1 cellular context compared by ENCODE assay signal in genomic region chr3:57029383-57029782, GRCh38.
TF ChIP-seq lines count a peak whose summit lies in the region.

No MANE protein-coding gene starts in this region.

TF ChIP-seq in HepG2, 621 proteins besides CTCF, POLR2A, EP300 and RAD21 (continued from another document):
- TF ChIP-seq TRIM22 (IDR thresholded peaks at IDR 0.05) (no peak), FOSL1 (CRISPR knock-in tag; IDR thresholded peaks at IDR 0.05; ENCODE audit: borderline replicate concordance) (no peak), ZBTB7A (CRISPR knock-in tag; IDR thresholded peaks at IDR 0.05) (no peak), SNAPC2 (CRISPR knock-in tag; IDR thresholded peaks at IDR 0.05) (no peak), SMYD3 (CRISPR knock-in tag; IDR thresholded peaks at IDR 0.05) (no peak), SAFB2 (CRISPR knock-in tag; IDR thresholded peaks at IDR 0.05; ENCODE audit: borderline replicate concordance, low read depth) (no peak), CSRNP1 (CRISPR knock-in tag; IDR thresholded peaks at IDR 0.05) (no peak), ZNF230 (CRISPR knock-in tag; IDR thresholded peaks at IDR 0.05) (no peak), MTF2 (CRISPR knock-in tag; IDR thresholded peaks at IDR 0.05; ENCODE audit: borderline replicate concordance) (no peak), ZNF331 (CRISPR knock-in tag; IDR thresholded peaks at IDR 0.05) (no peak), CCDC6 (CRISPR knock-in tag; IDR thresholded peaks at IDR 0.05) (no peak), ZNF607 (CRISPR knock-in tag; IDR thresholded peaks at IDR 0.05; ENCODE audit: borderline replicate concordance) (no peak), ZNF777 (CRISPR knock-in tag; IDR thresholded peaks at IDR 0.05) (no peak), AGO1 (IDR thresholded peaks at IDR 0.05; ENCODE audit: low read depth, low read length, poor library complexity, severe bottlenecking) (no peak), ZBTB20 (CRISPR knock-in tag; IDR thresholded peaks at IDR 0.05; ENCODE audit: borderline replicate concordance, low read depth) (no peak), CBFB (CRISPR knock-in tag; IDR thresholded peaks at IDR 0.05) (no peak)
- TF ChIP-seq, protein P1, sequence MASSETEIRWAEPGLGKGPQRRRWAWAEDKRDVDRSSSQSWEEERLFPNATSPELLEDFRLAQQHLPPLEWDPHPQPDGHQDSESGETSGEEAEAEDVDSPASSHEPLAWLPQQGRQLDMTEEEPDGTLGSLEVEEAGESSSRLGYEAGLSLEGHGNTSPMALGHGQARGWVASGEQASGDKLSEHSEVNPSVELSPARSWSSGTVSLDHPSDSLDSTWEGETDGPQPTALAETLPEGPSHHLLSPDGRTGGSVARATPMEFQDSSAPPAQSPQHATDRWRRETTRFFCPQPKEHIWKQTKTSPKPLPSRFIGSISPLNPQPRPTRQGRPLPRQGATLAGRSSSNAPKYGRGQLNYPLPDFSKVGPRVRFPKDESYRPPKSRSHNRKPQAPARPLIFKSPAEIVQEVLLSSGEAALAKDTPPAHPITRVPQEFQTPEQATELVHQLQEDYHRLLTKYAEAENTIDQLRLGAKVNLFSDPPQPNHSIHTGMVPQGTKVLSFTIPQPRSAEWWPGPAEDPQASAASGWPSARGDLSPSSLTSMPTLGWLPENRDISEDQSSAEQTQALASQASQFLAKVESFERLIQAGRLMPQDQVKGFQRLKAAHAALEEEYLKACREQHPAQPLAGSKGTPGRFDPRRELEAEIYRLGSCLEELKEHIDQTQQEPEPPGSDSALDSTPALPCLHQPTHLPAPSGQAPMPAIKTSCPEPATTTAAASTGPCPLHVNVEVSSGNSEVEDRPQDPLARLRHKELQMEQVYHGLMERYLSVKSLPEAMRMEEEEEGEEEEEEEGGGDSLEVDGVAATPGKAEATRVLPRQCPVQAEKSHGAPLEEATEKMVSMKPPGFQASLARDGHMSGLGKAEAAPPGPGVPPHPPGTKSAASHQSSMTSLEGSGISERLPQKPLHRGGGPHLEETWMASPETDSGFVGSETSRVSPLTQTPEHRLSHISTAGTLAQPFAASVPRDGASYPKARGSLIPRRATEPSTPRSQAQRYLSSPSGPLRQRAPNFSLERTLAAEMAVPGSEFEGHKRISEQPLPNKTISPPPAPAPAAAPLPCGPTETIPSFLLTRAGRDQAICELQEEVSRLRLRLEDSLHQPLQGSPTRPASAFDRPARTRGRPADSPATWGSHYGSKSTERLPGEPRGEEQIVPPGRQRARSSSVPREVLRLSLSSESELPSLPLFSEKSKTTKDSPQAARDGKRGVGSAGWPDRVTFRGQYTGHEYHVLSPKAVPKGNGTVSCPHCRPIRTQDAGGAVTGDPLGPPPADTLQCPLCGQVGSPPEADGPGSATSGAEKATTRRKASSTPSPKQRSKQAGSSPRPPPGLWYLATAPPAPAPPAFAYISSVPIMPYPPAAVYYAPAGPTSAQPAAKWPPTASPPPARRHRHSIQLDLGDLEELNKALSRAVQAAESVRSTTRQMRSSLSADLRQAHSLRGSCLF (CRISPR knock-in tag; IDR thresholded peaks at IDR 0.05; ENCODE audit: borderline replicate concordance): no peak
- TF ChIP-seq, protein P2, sequence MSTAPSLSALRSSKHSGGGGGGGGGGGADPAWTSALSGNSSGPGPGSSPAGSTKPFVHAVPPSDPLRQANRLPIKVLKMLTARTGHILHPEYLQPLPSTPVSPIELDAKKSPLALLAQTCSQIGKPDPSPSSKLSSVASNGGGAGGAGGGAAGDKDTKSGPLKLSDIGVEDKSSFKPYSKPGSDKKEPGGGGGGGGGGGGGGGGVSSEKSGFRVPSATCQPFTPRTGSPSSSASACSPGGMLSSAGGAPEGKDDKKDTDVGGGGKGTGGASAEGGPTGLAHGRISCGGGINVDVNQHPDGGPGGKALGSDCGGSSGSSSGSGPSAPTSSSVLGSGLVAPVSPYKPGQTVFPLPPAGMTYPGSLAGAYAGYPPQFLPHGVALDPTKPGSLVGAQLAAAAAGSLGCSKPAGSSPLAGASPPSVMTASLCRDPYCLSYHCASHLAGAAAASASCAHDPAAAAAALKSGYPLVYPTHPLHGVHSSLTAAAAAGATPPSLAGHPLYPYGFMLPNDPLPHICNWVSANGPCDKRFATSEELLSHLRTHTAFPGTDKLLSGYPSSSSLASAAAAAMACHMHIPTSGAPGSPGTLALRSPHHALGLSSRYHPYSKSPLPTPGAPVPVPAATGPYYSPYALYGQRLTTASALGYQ (CRISPR knock-in tag; IDR thresholded peaks at IDR 0.05): no peak
- TF ChIP-seq, protein P3, sequence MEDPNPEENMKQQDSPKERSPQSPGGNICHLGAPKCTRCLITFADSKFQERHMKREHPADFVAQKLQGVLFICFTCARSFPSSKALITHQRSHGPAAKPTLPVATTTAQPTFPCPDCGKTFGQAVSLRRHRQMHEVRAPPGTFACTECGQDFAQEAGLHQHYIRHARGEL (CRISPR knock-in tag; IDR thresholded peaks at IDR 0.05): no peak
TF ChIP-seq in HepG2: peak in this region for 0.
